8 cellular contexts compared by ENCODE assay signal in the genomic region with DNA sequence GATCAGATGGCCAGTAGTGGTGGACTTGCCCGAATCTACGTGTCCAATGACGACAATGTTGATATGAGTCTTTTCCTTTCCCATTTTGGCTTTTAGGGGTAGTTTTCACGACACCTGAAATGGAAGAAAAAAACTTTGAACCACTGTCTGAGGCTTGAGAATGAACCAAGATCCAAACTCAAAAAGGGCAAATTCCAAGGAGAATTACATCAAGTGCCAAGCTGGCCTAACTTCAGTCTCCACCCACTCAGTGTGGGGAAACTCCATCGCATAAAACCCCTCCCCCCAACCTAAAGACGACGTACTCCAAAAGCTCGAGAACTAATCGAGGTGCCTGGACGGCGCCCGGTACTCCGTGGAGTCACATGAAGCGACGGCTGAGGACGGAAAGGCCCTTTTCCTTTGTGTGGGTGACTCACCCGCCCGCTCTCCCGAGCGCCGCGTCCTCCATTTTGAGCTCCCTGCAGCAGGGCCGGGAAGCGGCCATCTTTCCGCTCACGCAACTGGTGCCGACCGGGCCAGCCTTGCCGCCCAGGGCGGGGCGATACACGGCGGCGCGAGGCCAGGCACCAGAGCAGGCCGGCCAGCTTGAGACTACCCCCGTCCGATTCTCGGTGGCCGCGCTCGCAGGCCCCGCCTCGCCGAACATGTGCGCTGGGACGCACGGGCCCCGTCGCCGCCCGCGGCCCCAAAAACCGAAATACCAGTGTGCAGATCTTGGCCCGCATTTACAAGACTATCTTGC. TPM values are rescaled to one million over a fixed set of nuclear protein-coding genes. Genes with fewer than 3 reads are reported as not detected.
A peak's percentile ranks its signal among the peaks of the same experiment; 100 is the strongest.
DNase-seq lines count a peak whose midpoint lies in the region; ATAC-seq and TF ChIP-seq lines count a peak whose summit lies in the region.

No MANE protein-coding gene starts in this region.

- peak; percentile 6 for TF ChIP-seq POLR2A in esophagus muscularis mucosa (IDR thresholded peaks at IDR 0.05; ENCODE audit: low read depth)

- POLR2A ChIA-PET in HEK293T (lab: Yijun Ruan, JAX) = interaction anchor here (0.6 to 3.0 kb wide), 32 partner anchors 9 to 133 kb away, joined by 3 to 51 read pairs (median 6); a partner anchor contains a TSS
- POLR2A ChIA-PET in PC-3 (lab: Charles Lee; ENCODE audit: unreplicated experiment) = interaction anchor here (0.6 to 3.1 kb wide), 4 partner anchors 60 to 92 kb away, joined by 3 to 51 read pairs (median 12); no protein-coding TSS in a partner anchor

- 0% methylated on average over 19 of the region's 55 CpGs for WGBS in esophagus muscularis mucosa

- peak; percentile 76 to 80 (median 76) for DNase-seq in CD4-positive, CD25-positive, alpha-beta regulatory T cell
- DNase-seq in HEK293T (ENCODE audit: extremely low spot score) (peak; percentile 24), PC-3 (peak; percentile 43), esophagus muscularis mucosa (ENCODE audit: extremely low spot score) (no peak), myocyte (ENCODE audit: low read depth) (peak; percentile 78)
- DNase-seq in activated T-cell treated with anti-CD3 and anti-CD28 coated beads, Interleukin-2, amount 50 U/mL, for 48 hours = peak; percentile 85 to 87
- DNase-seq in stimulated activated CD8-positive, alpha-beta memory T cell treated with anti-CD3 and anti-CD28 coated beads, Interleukin-4, amount 100 ng/mL, for 48 hours = peak; percentile 85

- peaks cover 20 to 78% (median 59%) of the 10 kb centered on the region in 4 donors for H3K4me1 Mint-ChIP-seq in CD4-positive, CD25-positive, alpha-beta regulatory T cell

- TF ChIP-seq EP300 in esophagus muscularis mucosa (IDR thresholded peaks at IDR 0.05) = no peak

- no TSS peak for BruUV-seq in PC-3 (replicated peaks; lab: Mats Ljungman, UMichigan)

- peaks cover 75% of the 10 kb centered on the region for H3K79me2 ChIP-seq in PC-3 (ENCODE audit: low read length)

- peak overlapping the region; percentile 95 to 100 (median 99) for H3K27ac Mint-ChIP-seq in CD4-positive, CD25-positive, alpha-beta regulatory T cell

- H3K4me2 ChIP-seq in PC-3 (ENCODE audit: low read length) = peak overlapping the region; percentile 88

- peaks cover 39% of the 10 kb centered on the region for H3F3A ChIP-seq in PC-3 (ENCODE audit: low read length, unreplicated experiment)

- intact Hi-C loops in PC-3 (cut with micrococcal nuclease) (loop anchor here (2.0 kb wide), 1 partner anchor 135 kb away; no protein-coding TSS in a partner anchor), esophagus muscularis mucosa (cut with DNase I) (loop anchor here (2.0 to 10.0 kb wide), 2 partner anchors 61 to 215 kb away; no protein-coding TSS in a partner anchor)

- peak overlapping the region; percentile 100 for H3K9ac ChIP-seq in PC-3 (ENCODE audit: low read length)

- peak overlapping the region; percentile 92 to 98 (median 96) for H3K4me3 Mint-ChIP-seq in CD4-positive, CD25-positive, alpha-beta regulatory T cell

- peaks cover 9% of the 10 kb centered on the region for H3K27me3 Mint-ChIP-seq in CD4-positive, CD25-positive, alpha-beta regulatory T cell

- peak; percentile 20 to 26 for ATAC-seq in CD4-positive, CD25-positive, alpha-beta regulatory T cell (ENCODE audit: low read depth in 2 of 2)
- ATAC-seq in PC-3 = no peak
- no peak for ATAC-seq in GM21723 (IDR thresholded peaks at IDR 0.05; ENCODE audit: unreplicated experiment)

- peak overlapping the region; percentile 99 for H3K27ac ChIP-seq in CD4-positive, CD25-positive, alpha-beta regulatory T cell (ENCODE audit: insufficient read depth, low read length, poor library complexity, severe bottlenecking)
- H3K27ac ChIP-seq in PC-3 (ENCODE audit: low read length) (peak overlapping the region; percentile 91), esophagus muscularis mucosa (replicated peaks in 1 of 4) (peak overlapping the region; percentile 97 to 98 (median 98))

- TF ChIP-seq CTCF in PC-3 (conservative IDR thresholded peaks at IDR 0.05; ENCODE audit: low read depth, low read length) (no peak), esophagus muscularis mucosa (IDR thresholded peaks at IDR 0.05) (no peak)

- no peaks in the 10 kb centered on the region for H3K9me3 ChIP-seq in CD4-positive, CD25-positive, alpha-beta regulatory T cell (ENCODE audit: control insufficient read depth in 2 of 2, low read length in 2 of 2)
- no peaks in the 10 kb centered on the region for H3K9me3 ChIP-seq in PC-3 (ENCODE audit: low read length)
- peaks cover 0 to 2% (median 0%) of the 10 kb centered on the region in 4 donors for H3K9me3 ChIP-seq in esophagus muscularis mucosa

- no peaks in the 10 kb centered on the region for H3K27me3 ChIP-seq in CD4-positive, CD25-positive, alpha-beta regulatory T cell (ENCODE audit: control insufficient read depth, insufficient read depth, low read length)
- H3K27me3 ChIP-seq in PC-3 (ENCODE audit: low read length) = no peaks in the 10 kb centered on the region
- peaks cover 0 to 5% (median 0%) of the 10 kb centered on the region in 4 donors for H3K27me3 ChIP-seq in esophagus muscularis mucosa

- CTCF ChIA-PET in HEK293T (lab: Yijun Ruan, JAX) = interaction anchor here (1.0 kb wide), 1 partner anchor 120 kb away, joined by 3 read pairs; no protein-coding TSS in a partner anchor
- CTCF ChIA-PET in PC-3 (lab: Charles Lee) = no interaction called here

- H3K36me3 ChIP-seq in CD4-positive, CD25-positive, alpha-beta regulatory T cell (ENCODE audit: control insufficient read depth, insufficient read depth, low read length) = peaks cover 36% of the 10 kb centered on the region
- H3K36me3 ChIP-seq in PC-3 (ENCODE audit: low read depth, low read length) (peaks cover 52% of the 10 kb centered on the region), esophagus muscularis mucosa (peaks cover 32 to 47% (median 43%) of the 10 kb centered on the region in 4 donors)

- peak overlapping the region; percentile 88 for H3K4me3 ChIP-seq in CD4-positive, CD25-positive, alpha-beta regulatory T cell (ENCODE audit: low read depth, low read length)
- H3K4me3 ChIP-seq in PC-3 (ENCODE audit: low read length) = peak overlapping the region; percentile 93
- peak overlapping the region; percentile 70 to 96 (median 89) for H3K4me3 ChIP-seq in esophagus muscularis mucosa

- peaks cover 46% of the 10 kb centered on the region for H3K36me3 Mint-ChIP-seq in CD4-positive, CD25-positive, alpha-beta regulatory T cell

- peaks cover 76% of the 10 kb centered on the region for H3K4me1 ChIP-seq in CD4-positive, CD25-positive, alpha-beta regulatory T cell (ENCODE audit: control insufficient read depth, insufficient read depth, low read length, poor library complexity, severe bottlenecking)
- H3K4me1 ChIP-seq in PC-3 (ENCODE audit: insufficient read depth, low read length) (peaks cover 34% of the 10 kb centered on the region), esophagus muscularis mucosa (peaks cover 41 to 72% (median 64%) of the 10 kb centered on the region in 4 donors)

- H2AFZ ChIP-seq in PC-3 (ENCODE audit: low read length) = no peak overlapping the region

- peaks cover 0 to 3% (median 0%) of the 10 kb centered on the region in 7 donors for H3K9me3 Mint-ChIP-seq in CD4-positive, CD25-positive, alpha-beta regulatory T cell

- no peaks in the 10 kb centered on the region for H3K9me2 ChIP-seq in PC-3 (replicated peaks; ENCODE audit: low read length)

- peaks cover 45% of the 10 kb centered on the region for H4K20me1 ChIP-seq in PC-3 (ENCODE audit: low read length)

TF ChIP-seq in HEK293T, 16 proteins besides CTCF, POLR2A, EP300 and RAD21:
- 0 out of 2 replicates have a peak, but pooled peaks have one; percentile 19 for TF ChIP-seq ELF4 (IDR thresholded peaks at IDR 0.05)
- no peak for TF ChIP-seq CTBP1 (IDR thresholded peaks at IDR 0.05; ENCODE audit: borderline replicate concordance)

RNA-seq across cellular contexts. Expression of a gene that starts 0.7 kb away (rescaled TPM):
- total RNA-seq in CD4-positive, CD25-positive, alpha-beta regulatory T cell = 10,044 TPM
- polyA plus RNA-seq in CD4-positive, CD25-positive, alpha-beta regulatory T cell = over 10,000 TPM in 2 of 4 donors, 1,000 to 10,000 TPM in 2; 6,574 to 12,846 (median 10,671) TPM
- 5,206 and 6,057 TPM in 2 replicates for total RNA-seq in PC-3 (2014; rRNA removed)
- total RNA-seq in esophagus muscularis mucosa = over 10,000 TPM in 3 of 4 donors, 1,000 to 10,000 TPM in 1; 6,828 to 12,822 (median 11,636) TPM
- 10,850 and 11,113 TPM in 2 replicates for total RNA-seq in myocyte
- 8,079 TPM for polyA plus RNA-seq in myocyte (2012)

RNA-seq across cellular contexts. Expression of a gene that starts 58.6 kb away (rescaled TPM):
- 69.9 TPM for total RNA-seq in CD4-positive, CD25-positive, alpha-beta regulatory T cell
- polyA plus RNA-seq in CD4-positive, CD25-positive, alpha-beta regulatory T cell = 10 to 100 TPM; 34.9 to 46.1 (median 41.6) TPM
- total RNA-seq in PC-3 (2014; rRNA removed) (13.8 and 19.5 TPM in 2 replicates), esophagus muscularis mucosa (10 to 100 TPM; 15.2 to 38.6 (median 25.7) TPM), myocyte (19.8 and 26.0 TPM in 2 replicates)
- 16.1 TPM for polyA plus RNA-seq in myocyte (2012)

Comparison
In these comparisons a context has a peak if more than half of its experiments do, and no peak if none do; other contexts are left out.
1. ATAC-seq: peak in CD4-positive, CD25-positive, alpha-beta regulatory T cell (2 of 2); none in PC-3 (single experiment) and GM21723 (single experiment).
2. Peak in every context shown above with its lines, with median percentiles within 50 percentile points of each other: H3K27ac ChIP-seq and H3K4me3 ChIP-seq.